Comparison of ENCODE assay signal across 16 cellular contexts in genomic region chr2:54475285-54475684, GRCh38.
"Had no signal": no experiment of that assay in that cellular context is flagged by ENCODE, and none has a peak within 500 bp of the region (broad histone marks: within the 10 kb centered on the region; RNA-seq: fewer than 3 reads in every experiment).

No MANE protein-coding gene starts in this region.

- H3K9me3 ChIP-seq: prostate gland, tibial artery had no signal

- H3K36me3 ChIP-seq: brain microvascular endothelial cell, prostate gland, tibial artery, vagina had no signal

- DNase-seq: activated CD4-positive, alpha-beta memory T cell treated with anti-CD3 and anti-CD28 coated beads, Interleukin-2, amount 10 ng/mL, durations not matched to agents 7 days and 5 days; activated CD4-positive, alpha-beta T cell treated with anti-CD3 and anti-CD28 coated beads for 36 hours; activated effector memory CD4-positive, alpha-beta T cell treated with anti-CD3 and anti-CD28 coated beads, Interleukin-2, amount 50 U/mL, for 16 hours; activated T-cell treated with anti-CD3 and anti-CD28 coated beads, Interleukin-2, amount 50 U/mL, for 48 hours; brain microvascular endothelial cell; cerebellar nuclear complex; dermis blood vessel endothelial cell; stimulated activated CD4-positive, alpha-beta T cell treated with anti-CD3 and anti-CD28 coated beads, Interleukin-2, amount 100 ng/mL, for 24 hours; T-helper 2 cell; tibial artery had no signal

- H3K4me3 ChIP-seq: hepatocyte, prostate gland, tibial artery, vagina had no signal

- ATAC-seq: activated CD4-positive, alpha-beta T cell treated with anti-CD3 and anti-CD28 coated beads for 36 hours; sciatic nerve; stimulated activated effector memory CD8-positive, alpha-beta T cell treated with anti-CD3 and anti-CD28 coated beads, Interleukin-12 subunit alpha, Interleukin-12 subunit beta, amount 100 ng/mL, for 72 hours had no signal

- H3K27me3 ChIP-seq: brain microvascular endothelial cell, hepatocyte, tibial artery, vagina had no signal

- H3K27ac ChIP-seq: brain microvascular endothelial cell, epithelial cell of prostate, hepatocyte, prostate gland, vagina had no signal
